Comparison of ENCODE assay signal across 12 cellular contexts in the genomic region with DNA sequence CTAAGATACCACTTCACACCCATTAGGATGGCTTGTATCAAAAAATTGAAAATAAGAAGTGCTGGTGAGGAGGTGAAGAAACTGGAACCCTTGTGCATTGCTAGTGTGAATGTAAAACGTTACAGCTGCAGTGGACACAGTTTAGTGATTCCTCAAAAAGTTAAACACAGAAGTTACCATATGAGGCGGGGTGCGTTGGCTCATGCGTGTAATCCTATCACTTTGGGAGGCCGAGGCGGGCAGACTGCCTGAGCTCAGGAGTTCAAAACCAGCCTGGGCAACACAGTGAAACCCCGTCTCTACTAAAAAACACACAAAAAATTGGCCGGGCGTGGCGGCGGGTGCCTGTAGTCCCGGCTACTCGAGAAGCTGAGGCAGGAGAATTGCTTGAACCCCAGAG. TPM values are rescaled to one million over a fixed set of nuclear protein-coding genes. Genes with fewer than 3 reads are reported as not detected.
A peak's percentile ranks its signal among the peaks of the same experiment; 100 is the strongest.
DNase-seq lines count a peak whose midpoint lies in the region; ATAC-seq and TF ChIP-seq lines count a peak whose summit lies in the region.
"Had no signal": no experiment of that assay in that cellular context is flagged by ENCODE, and none has a peak within 500 bp of the region (broad histone marks: within the 10 kb centered on the region; RNA-seq: fewer than 3 reads in every experiment).

No MANE protein-coding gene starts in this region.

- POLR2A ChIA-PET in activated CD4-positive, alpha-beta memory T cell treated with anti-CD3 and anti-CD28 coated beads for 36 hours (lab: Charles Lee): no interaction called here

- intact Hi-C loops in activated CD4-positive, alpha-beta memory T cell treated with anti-CD3 and anti-CD28 coated beads for 36 hours (cut with micrococcal nuclease): no loop called here

- peaks cover 19% of the 10 kb centered on the region for H3K4me1 Mint-ChIP-seq in activated CD4-positive, alpha-beta memory T cell treated with anti-CD3 and anti-CD28 coated beads for 36 hours (ENCODE audit: low read depth)
- peaks cover 7% of the 10 kb centered on the region for H3K4me1 Mint-ChIP-seq in type B pancreatic cell (ENCODE audit: unreplicated experiment)

- TF ChIP-seq CTCF in type B pancreatic cell (conservative IDR thresholded peaks at IDR 0.05): no peak

- no peaks in the 10 kb centered on the region for H3K27me3 Mint-ChIP-seq in activated CD4-positive, alpha-beta memory T cell treated with anti-CD3 and anti-CD28 coated beads for 36 hours
- H3K27me3 Mint-ChIP-seq in type B pancreatic cell: no peaks in the 10 kb centered on the region

- H3K36me3 Mint-ChIP-seq in activated naive CD4-positive, alpha-beta T cell treated with anti-CD3 and anti-CD28 coated beads, Interleukin-2, amount 50 U/mL, for 72 hours: peaks cover 0 to 29% of the 10 kb centered on the region in 2 donors
- peaks cover 10% of the 10 kb centered on the region for H3K36me3 Mint-ChIP-seq in activated CD4-positive, alpha-beta memory T cell treated with anti-CD3 and anti-CD28 coated beads for 36 hours
- H3K36me3 Mint-ChIP-seq in type B pancreatic cell: peaks cover 18% of the 10 kb centered on the region

- no peak for ATAC-seq in activated naive CD4-positive, alpha-beta T cell treated with anti-CD3 and anti-CD28 coated beads, Interleukin-2, amount 50 U/mL, for 72 hours
- ATAC-seq in GM19328 (IDR thresholded peaks at IDR 0.05; ENCODE audit: unreplicated experiment): no peak

- H3K9ac ChIP-seq in muscle layer of colon (ENCODE audit: low read length): no peak overlapping the region

- DNase-seq in activated naive CD4-positive, alpha-beta T cell treated with anti-CD3 and anti-CD28 coated beads, Interleukin-2, amount 50 U/mL, for 72 hours (ENCODE audit: low spot score in 2 of 2): no peak
- DNase-seq in activated naive CD4-positive, alpha-beta T cell treated with anti-CD3 and anti-CD28 coated beads, Interleukin-2, amount 50 U/mL, for 16 hours: no peak
- no peak for DNase-seq in activated CD4-positive, alpha-beta memory T cell treated with anti-CD3 and anti-CD28 coated beads for 36 hours
- no peak for DNase-seq in type B pancreatic cell (ENCODE audit: extremely low spot score, unreplicated experiment)
- DNase-seq in DMS114 treated with DMSO at 0.1 percent for 48 hours (lab: John Stamatoyannopoulos, UW; ENCODE audit: unreplicated experiment): no peak
- DNase-seq in MV-4-11 (lab: John Stamatoyannopoulos, UW): no peak
- DNase-seq: activated CD4-positive, alpha-beta T cell treated with anti-CD3 and anti-CD28 coated beads for 4 hours; GOT3; MM.1S; NCI-H2081 treated with DMSO at 0.1 percent for 48 hours had no signal

- H3K27ac Mint-ChIP-seq in activated naive CD4-positive, alpha-beta T cell treated with anti-CD3 and anti-CD28 coated beads, Interleukin-2, amount 50 U/mL, for 72 hours: peak overlapping the region; percentile 20 to 87
- H3K27ac Mint-ChIP-seq in activated CD4-positive, alpha-beta memory T cell treated with anti-CD3 and anti-CD28 coated beads for 36 hours: peak overlapping the region; percentile 75
- peak overlapping the region; percentile 36 for H3K27ac Mint-ChIP-seq in type B pancreatic cell

- H3K27me3 ChIP-seq in muscle layer of colon (ENCODE audit: control insufficient read depth in 1 of 2, insufficient read depth in 2 of 2, low read length in 2 of 2): no peaks in the 10 kb centered on the region

- peaks cover 50% of the 10 kb centered on the region for H3K36me3 ChIP-seq in muscle layer of colon (ENCODE audit: insufficient read depth, low read length)

- CTCF ChIA-PET in activated CD4-positive, alpha-beta memory T cell treated with anti-CD3 and anti-CD28 coated beads for 36 hours (lab: Charles Lee): no interaction called here

- peak overlapping the region; percentile 21 for H3K27ac ChIP-seq in muscle layer of colon (ENCODE audit: low read depth, low read length)

- H3K4me3 ChIP-seq in muscle layer of colon (ENCODE audit: low read depth in 1 of 2, low read length in 2 of 2): no peak overlapping the region

- H3K4me1 ChIP-seq in muscle layer of colon (ENCODE audit: insufficient read depth, low read length): no peaks in the 10 kb centered on the region

- no peak overlapping the region for H3K4me3 Mint-ChIP-seq in activated CD4-positive, alpha-beta memory T cell treated with anti-CD3 and anti-CD28 coated beads for 36 hours
- H3K4me3 Mint-ChIP-seq in type B pancreatic cell: no peak overlapping the region

- H3K9me3 Mint-ChIP-seq in activated naive CD4-positive, alpha-beta T cell treated with anti-CD3 and anti-CD28 coated beads, Interleukin-2, amount 50 U/mL, for 72 hours: no peaks in the 10 kb centered on the region
- no peaks in the 10 kb centered on the region for H3K9me3 Mint-ChIP-seq in activated CD4-positive, alpha-beta memory T cell treated with anti-CD3 and anti-CD28 coated beads for 36 hours
- no peaks in the 10 kb centered on the region for H3K9me3 Mint-ChIP-seq in type B pancreatic cell

- H3K9me3 ChIP-seq in muscle layer of colon (ENCODE audit: low read length): no peaks in the 10 kb centered on the region

RNA-seq across cellular contexts. Expression of gene SGSM3, which starts 43.5 kb away (rescaled TPM):
- total RNA-seq in activated naive CD4-positive, alpha-beta T cell treated with anti-CD3 and anti-CD28 coated beads, Interleukin-2, amount 50 U/mL, for 72 hours: 10 to 100 TPM; 31.8 to 50.2 TPM
- total RNA-seq in activated CD4-positive, alpha-beta memory T cell treated with anti-CD3 and anti-CD28 coated beads for 36 hours: 10 to 100 TPM; 53.2 to 55.4 TPM
- 106 and 125 TPM in 2 replicates for total RNA-seq in type B pancreatic cell (ENCODE audit: low replicate concordance)
